Comparison of ENCODE assay signal across 7 cellular contexts in genomic region chr3:195543642-195544536, GRCh38. TPM values are rescaled to one million over a fixed set of nuclear protein-coding genes. Genes with fewer than 3 reads are reported as not detected.
DNase-seq lines count a peak whose midpoint lies in the region; ATAC-seq, FAIRE-seq and TF ChIP-seq lines count a peak whose summit lies in the region.

No MANE protein-coding gene starts in this region.

- 49% methylated on average over 13 of the region's 32 CpGs for WGBS in right lobe of liver (ENCODE audit: insufficient coverage, low coverage, low lambda C conversion rate, missing lambda C conversion rate)

- H3K4me3 ChIP-seq in bronchial epithelial cell (ENCODE audit: low read depth, low read length) (peak overlapping the region; percentile 92), right lobe of liver (peak overlapping the region; percentile 74 to 88 (median 77)), tibial artery (peak overlapping the region; percentile 87 to 95)

- FAIRE-seq in bronchial epithelial cell (lab: Jason Lieb, UNC): no peak

- H3K27ac ChIP-seq in KOPT-K1 (ENCODE audit: low read depth, low read length, poor library complexity, severe bottlenecking): peak overlapping the region; percentile 82
- peak overlapping the region in 2 of 3 donors; percentile 83 to 91 for H3K27ac ChIP-seq in right lobe of liver
- peak overlapping the region; percentile 90 to 94 for H3K27ac ChIP-seq in tibial artery

- DNase-seq in bronchial epithelial cell (ENCODE audit: low read depth): no peak
- peak in 2 of 3 donors; percentile 42 to 59 for DNase-seq in right lobe of liver
- DNase-seq in tibial artery: peak in 1 of 2 donors; percentile 71
- DNase-seq in mesenteric fat pad (ENCODE audit: low spot score): no peak
- DNase-seq in KG1 (lab: John Stamatoyannopoulos, UW): no peak

- peak; percentile 0 for ATAC-seq in GM19043 (IDR thresholded peaks at IDR 0.05; ENCODE audit: low read depth, unreplicated experiment)
- ATAC-seq in right lobe of liver: peak in 1 of 4 donors; percentile 1

- TF ChIP-seq POLR2A in right lobe of liver (IDR thresholded peaks at IDR 0.05): no peak

- H3K27me3 ChIP-seq in bronchial epithelial cell (ENCODE audit: control insufficient read depth, insufficient read depth, low read length) (no peaks in the 10 kb centered on the region), right lobe of liver (no peaks in the 10 kb centered on the region), tibial artery (no peaks in the 10 kb centered on the region)

- H3K9me3 ChIP-seq in KOPT-K1 (ENCODE audit: insufficient read depth, low read length, poor library complexity, severe bottlenecking) (no peaks in the 10 kb centered on the region), right lobe of liver (no peaks in the 10 kb centered on the region), tibial artery (no peaks in the 10 kb centered on the region)

- no peaks in the 10 kb centered on the region for H3K36me3 ChIP-seq in KOPT-K1 (ENCODE audit: insufficient read depth, low read length)
- H3K36me3 ChIP-seq in bronchial epithelial cell (ENCODE audit: control insufficient read depth, insufficient read depth, low read length): no peaks in the 10 kb centered on the region
- H3K36me3 ChIP-seq in right lobe of liver: no peaks in the 10 kb centered on the region
- no peaks in the 10 kb centered on the region for H3K36me3 ChIP-seq in tibial artery

- intact Hi-C loops in right lobe of liver (cut with DNase I): no loop called here
- intact Hi-C loops in tibial artery (cut with DNase I; ENCODE audit: low total_unique reads): loop anchor here (10.0 kb wide), 1 partner anchor 99 kb away; the partner anchor contains the start of gene ACAP2

- peaks cover 0 to 10% (median 1%) of the 10 kb centered on the region in 4 donors for H3K4me1 ChIP-seq in right lobe of liver
- peaks cover 0 to 60% (median 48%) of the 10 kb centered on the region in 4 donors for H3K4me1 ChIP-seq in tibial artery

- TF ChIP-seq CTCF in bronchial epithelial cell (IDR thresholded peaks at IDR 0.05; ENCODE audit: insufficient read depth, low read length, severe bottlenecking) (no peak), right lobe of liver (IDR thresholded peaks at IDR 0.05) (no peak), tibial artery (IDR thresholded peaks at IDR 0.05) (no peak)

RNA-seq across cellular contexts. Expression of gene PPP1R2, which starts 0.8 kb away (rescaled TPM):
- 57.9 and 120 TPM in 2 replicates for total RNA-seq in bronchial epithelial cell
- total RNA-seq in right lobe of liver: 10 to 100 TPM; 10.3 to 25.4 (median 14.9) TPM
- total RNA-seq in mesenteric fat pad: 37.7 TPM

RNA-seq across cellular contexts. Expression of gene APOD, which starts 39.9 kb away (rescaled TPM):
- total RNA-seq in bronchial epithelial cell (0.77 and 3.9 TPM in 2 replicates), right lobe of liver (1 to 10 TPM in 1 of 6 experiments, under 1 TPM in 5; 0.29 to 5.6 (median 0.41) TPM), mesenteric fat pad (362 TPM)

Comparison
In these comparisons a context has a peak if more than half of its experiments do, and no peak if none do; other contexts are left out.
1. DNase-seq: peak in right lobe of liver (2 of 3); none in bronchial epithelial cell (single experiment), mesenteric fat pad (single experiment) and KG1 (single experiment).
2. RNA of gene APOD, which starts 39.9 kb away (total RNA-seq): 362 TPM in mesenteric fat pad (single experiment); 0.77 to 3.9 TPM in bronchial epithelial cell and 0.29 to 5.6 TPM in right lobe of liver; every median in the first group is over 10 times any median in the second.
3. Peak in every context shown above with its lines, with median percentiles within 50 percentile points of each other: H3K27ac ChIP-seq and H3K4me3 ChIP-seq.